ENCODE assay signal across 21 cellular contexts in the genomic region with DNA sequence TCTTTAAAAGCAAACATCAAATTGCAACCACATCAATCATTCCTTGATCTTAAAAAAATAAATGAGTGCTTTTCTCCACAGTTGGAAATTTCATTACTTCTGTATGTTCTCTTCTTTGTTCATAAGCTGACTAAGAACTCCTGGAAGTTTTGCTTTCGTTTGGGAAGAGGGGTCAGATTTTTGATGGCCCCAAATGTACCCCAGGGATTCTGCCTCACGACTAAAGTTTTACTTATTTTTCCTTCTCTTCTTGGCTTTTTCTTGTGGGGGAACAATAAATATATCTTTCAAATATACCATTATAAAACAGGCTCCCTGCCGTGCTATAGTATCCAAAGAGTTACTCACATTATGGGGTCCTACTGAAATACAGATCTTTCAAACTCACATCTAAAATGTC.
"Had no signal": no experiment of that assay in that cellular context is flagged by ENCODE, and none has a peak within 500 bp of the region (broad histone marks: within the 10 kb centered on the region; RNA-seq: fewer than 3 reads in every experiment).

No MANE protein-coding gene starts in this region.

- H3K4me3 ChIP-seq: adrenal gland, cardiac muscle cell, lung, suprapubic skin, transverse colon, vagina had no signal

- ATAC-seq: activated CD4-positive, CD25-positive, alpha-beta regulatory T cell treated with anti-CD3 and anti-CD28 coated beads, Interleukin-2, amount 50 U/mL, for 24 hours; activated naive CD4-positive, alpha-beta T cell treated with anti-CD3 and anti-CD28 coated beads, Interleukin-2, amount 50 U/mL, for 72 hours; activated T-cell treated with anti-CD3 and anti-CD28 coated beads, Interleukin-2, amount 50 U/mL, for 72 hours; left lobe of liver had no signal

- H3K36me3 Mint-ChIP-seq: activated naive CD4-positive, alpha-beta T cell treated with anti-CD3 and anti-CD28 coated beads, Interleukin-2, amount 50 U/mL, for 72 hours had no signal

- H3K36me3 ChIP-seq: adrenal gland, cardiac muscle cell, suprapubic skin, transverse colon, vagina had no signal

- H3K27me3 Mint-ChIP-seq: stimulated activated naive CD8-positive, alpha-beta T cell treated with anti-CD3 and anti-CD28 coated beads, Interleukin-15, Interleukin-2, amounts not matched to agents 100 ng/mL and 50 ng/mL, for 24 hours had no signal

- H3K27ac ChIP-seq: adrenal gland, epithelial cell of prostate, suprapubic skin, transverse colon, vagina had no signal

- H3K27ac Mint-ChIP-seq: activated naive CD4-positive, alpha-beta T cell treated with anti-CD3 and anti-CD28 coated beads, Interleukin-2, amount 50 U/mL, for 72 hours; activated T-cell treated with anti-CD3 and anti-CD28 coated beads, Interleukin-2, amount 50 U/mL, for 72 hours; nephron progenitor cell; stimulated activated naive CD8-positive, alpha-beta T cell treated with anti-CD3 and anti-CD28 coated beads, Interleukin-15, Interleukin-2, amounts not matched to agents 100 ng/mL and 50 ng/mL, for 24 hours; T-helper 1 cell treated with Interleukin-12 subunit alpha and Interleukin-12 subunit beta and Interleukin-4 antibody, amounts not matched to agents 30 μg/mL and 1 μg/mL, for 36 hours had no signal

- DNase-seq: activated CD8-positive, alpha-beta memory T cell treated with anti-CD3 and anti-CD28 coated beads for 24 hours; activated effector memory CD4-positive, alpha-beta T cell treated with anti-CD3 and anti-CD28 coated beads, Interleukin-2, amount 50 U/mL, for 16 hours; activated T-cell treated with anti-CD3 and anti-CD28 coated beads, Interleukin-2, amount 50 U/mL, for 72 hours; adrenal gland; midbrain; nephron progenitor cell; nucleus accumbens; retina; transverse colon had no signal

- H3K9me3 Mint-ChIP-seq: nephron progenitor cell; stimulated activated naive CD8-positive, alpha-beta T cell treated with anti-CD3 and anti-CD28 coated beads, Interleukin-15, Interleukin-2, amounts not matched to agents 100 ng/mL and 50 ng/mL, for 24 hours; T-helper 1 cell treated with Interleukin-12 subunit alpha and Interleukin-12 subunit beta and Interleukin-4 antibody, amounts not matched to agents 30 μg/mL and 1 μg/mL, for 36 hours had no signal

- H3K9me3 ChIP-seq: adrenal gland, suprapubic skin, transverse colon, vagina had no signal

- H3K4me3 Mint-ChIP-seq: activated T-cell treated with anti-CD3 and anti-CD28 coated beads, Interleukin-2, amount 50 U/mL, for 72 hours; nephron progenitor cell; stimulated activated naive CD8-positive, alpha-beta T cell treated with anti-CD3 and anti-CD28 coated beads, Interleukin-15, Interleukin-2, amounts not matched to agents 100 ng/mL and 50 ng/mL, for 24 hours; T-helper 1 cell treated with Interleukin-12 subunit alpha and Interleukin-12 subunit beta and Interleukin-4 antibody, amounts not matched to agents 30 μg/mL and 1 μg/mL, for 36 hours had no signal

- H3K4me1 ChIP-seq: adrenal gland, transverse colon, vagina had no signal

- FAIRE-seq: frontal cortex, keratinocyte had no signal

- H3K27me3 ChIP-seq: adrenal gland, cardiac muscle cell, suprapubic skin, transverse colon, vagina had no signal
